In the genomic region with DNA sequence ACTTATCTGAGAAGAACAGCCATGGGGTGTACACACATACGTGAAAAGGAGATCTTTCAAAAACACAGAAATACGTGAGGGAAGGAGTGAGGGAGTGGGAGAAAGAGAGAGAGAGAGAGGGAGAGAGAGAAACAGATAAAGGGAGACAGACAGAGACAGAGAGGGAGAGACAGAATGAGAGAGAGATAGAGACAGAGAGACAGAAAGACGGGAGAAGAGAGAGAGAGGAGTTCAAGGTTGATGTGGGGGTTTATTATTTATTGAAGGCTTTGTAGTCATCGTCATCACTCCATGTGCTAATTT, we compare ENCODE assay signal across 23 cellular contexts.
"Had no signal": no experiment of that assay in that cellular context is flagged by ENCODE, and none has a peak within 500 bp of the region (broad histone marks: within the 10 kb centered on the region; RNA-seq: fewer than 3 reads in every experiment).

No MANE protein-coding gene starts in this region.

- H3K27ac Mint-ChIP-seq: activated CD4-positive, alpha-beta memory T cell treated with anti-CD3 and anti-CD28 coated beads, Interleukin-2, amount 10 ng/mL, durations not matched to agents 7 days and 5 days; activated CD4-positive, alpha-beta T cell treated with anti-CD3 and anti-CD28 coated beads, Interleukin-2, amount 10 ng/mL, durations not matched to agents 24 days and 14 days; activated CD8-positive, alpha-beta memory T cell treated with anti-CD3 and anti-CD28 coated beads, Interleukin-2, amount 10 ng/mL, durations not matched to agents 7 days and 5 days; activated naive CD8-positive, alpha-beta T cell; nephron; T-helper 17 cell had no signal

- H3K4me1 Mint-ChIP-seq: activated CD4-positive, alpha-beta memory T cell treated with anti-CD3 and anti-CD28 coated beads, Interleukin-2, amount 10 ng/mL, durations not matched to agents 7 days and 5 days; activated CD8-positive, alpha-beta memory T cell treated with anti-CD3 and anti-CD28 coated beads, Interleukin-2, amount 10 ng/mL, durations not matched to agents 7 days and 5 days; central memory CD8-positive, alpha-beta T cell; nephron; T-helper 17 cell had no signal

- H3K27me3 Mint-ChIP-seq: activated CD4-positive, alpha-beta memory T cell treated with anti-CD3 and anti-CD28 coated beads, Interleukin-2, amount 10 ng/mL, durations not matched to agents 7 days and 5 days; activated CD4-positive, alpha-beta T cell treated with anti-CD3 and anti-CD28 coated beads, Interleukin-2, amount 10 ng/mL, durations not matched to agents 24 days and 14 days; activated CD8-positive, alpha-beta memory T cell treated with anti-CD3 and anti-CD28 coated beads, Interleukin-2, amount 10 ng/mL, durations not matched to agents 7 days and 5 days; activated naive CD8-positive, alpha-beta T cell; central memory CD8-positive, alpha-beta T cell; T-helper 17 cell had no signal

- DNase-seq: activated CD4-positive, alpha-beta memory T cell treated with anti-CD3 and anti-CD28 coated beads, Interleukin-2, amount 10 ng/mL, durations not matched to agents 7 days and 5 days; activated CD4-positive, alpha-beta T cell treated with anti-CD3 and anti-CD28 coated beads, Interleukin-2, amount 10 ng/mL, durations not matched to agents 24 days and 14 days; activated CD4-positive, CD25-positive, alpha-beta regulatory T cell; activated CD8-positive, alpha-beta memory T cell treated with anti-CD3 and anti-CD28 coated beads, Interleukin-2, amount 10 ng/mL, durations not matched to agents 7 days and 5 days; activated gamma-delta T cell treated with Interleukin-2 at 50 U/mL for 16 hours; activated T-cell treated with anti-CD3 and anti-CD28 coated beads for 4 hours; amniotic stem cell; effector memory CD4-positive, alpha-beta T cell; glutamatergic neuron; left ventricle myocardium inferior; ovary; stimulated activated CD4-positive, alpha-beta T cell treated with anti-CD3 and anti-CD28 coated beads, Interleukin-4, amount 100 ng/mL, for 24 hours; stimulated activated naive CD4-positive, alpha-beta T cell treated with Interleukin-2 at 50 U/mL for 16 hours; substantia nigra; T-helper 17 cell; tibial artery had no signal

- H3K79me2 ChIP-seq: hepatocyte had no signal

- H3K9me3 Mint-ChIP-seq: activated CD4-positive, alpha-beta memory T cell treated with anti-CD3 and anti-CD28 coated beads, Interleukin-2, amount 10 ng/mL, durations not matched to agents 7 days and 5 days; central memory CD8-positive, alpha-beta T cell had no signal

- H3K4me3 Mint-ChIP-seq: activated CD4-positive, alpha-beta memory T cell treated with anti-CD3 and anti-CD28 coated beads, Interleukin-2, amount 10 ng/mL, durations not matched to agents 7 days and 5 days; activated CD4-positive, alpha-beta T cell treated with anti-CD3 and anti-CD28 coated beads, Interleukin-2, amount 10 ng/mL, durations not matched to agents 24 days and 14 days; activated CD8-positive, alpha-beta memory T cell treated with anti-CD3 and anti-CD28 coated beads, Interleukin-2, amount 10 ng/mL, durations not matched to agents 7 days and 5 days; activated naive CD8-positive, alpha-beta T cell; central memory CD8-positive, alpha-beta T cell; nephron; T-helper 17 cell had no signal

- H3K4me3 ChIP-seq: breast epithelium, hepatocyte, left ventricle myocardium inferior, ovary, prostate gland, tibial artery had no signal

- H3K27ac ChIP-seq: hepatocyte, left ventricle myocardium inferior, neutrophil, ovary, prostate gland, tibial artery had no signal

- H3K27me3 ChIP-seq: breast epithelium, hepatocyte, neutrophil, ovary, tibial artery had no signal

- H3K36me3 ChIP-seq: breast epithelium, left ventricle myocardium inferior, neutrophil, ovary, prostate gland, tibial artery had no signal

- H3K9me3 ChIP-seq: neutrophil, ovary, prostate gland had no signal

- ATAC-seq: activated CD8-positive, alpha-beta memory T cell treated with anti-CD3 and anti-CD28 coated beads, Interleukin-2, amount 10 ng/mL, durations not matched to agents 7 days and 5 days; T-helper 17 cell had no signal

- H3K4me1 ChIP-seq: breast epithelium, left ventricle myocardium inferior, prostate gland, tibial artery had no signal

- H3K4me2 ChIP-seq: hepatocyte had no signal

- H2AFZ ChIP-seq: hepatocyte had no signal
